8 cellular contexts compared by ENCODE assay signal in the genomic region with DNA sequence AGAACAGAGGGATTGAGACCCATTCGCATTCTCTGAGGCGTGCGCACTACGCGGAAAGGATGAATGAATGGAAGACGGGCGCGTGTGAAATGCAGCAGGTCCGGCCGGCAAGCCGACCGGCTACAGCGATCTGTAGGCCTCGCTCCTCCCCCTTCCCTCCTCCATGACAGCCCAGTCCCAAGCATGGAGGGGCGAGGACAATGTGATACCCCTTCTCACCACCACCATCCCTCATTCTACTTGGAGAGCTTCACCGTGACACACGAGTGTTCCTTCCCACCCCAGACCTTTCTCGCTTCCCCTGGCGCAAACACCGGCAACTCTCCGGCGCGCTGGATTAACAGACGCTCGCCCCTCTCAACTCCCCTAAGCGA. TPM values are rescaled to one million over a fixed set of nuclear protein-coding genes. Genes with fewer than 3 reads are reported as not detected.
DNase-seq lines count a peak whose midpoint lies in the region; ATAC-seq and TF ChIP-seq lines count a peak whose summit lies in the region.

No MANE protein-coding gene starts in this region.

- peak overlapping the region; percentile 91 for H3K27ac ChIP-seq in effector memory CD4-positive, alpha-beta T cell (ENCODE audit: insufficient read depth, low read length, poor library complexity, severe bottlenecking)

- peak; percentile 48 for TF ChIP-seq POLR2A in GM18951 (IDR thresholded peaks at IDR 0.05; ENCODE audit: extremely low read depth, insufficient read depth, insufficient read length)

- H3K4me1 ChIP-seq in effector memory CD4-positive, alpha-beta T cell (ENCODE audit: control insufficient read depth, insufficient read depth, low read length, poor library complexity, severe bottlenecking) = no peaks in the 10 kb centered on the region

- no peaks in the 10 kb centered on the region for H3K27me3 ChIP-seq in effector memory CD4-positive, alpha-beta T cell (replicated peaks; ENCODE audit: control insufficient read depth, insufficient read depth, low read length, poor library complexity, severe bottlenecking)

- intact Hi-C loops in activated CD8-positive, alpha-beta T cell treated with anti-CD3 and anti-CD28 coated beads for 36 hours (cut with micrococcal nuclease) = loop anchor here (5.0 to 10.0 kb wide), 4 partner anchors 69 to 443 kb away; a partner anchor contains a TSS

- no peaks in the 10 kb centered on the region for H3K9me3 ChIP-seq in effector memory CD4-positive, alpha-beta T cell (ENCODE audit: control insufficient read depth, low read length)

- peak; percentile 36 for ATAC-seq in HG03175 (IDR thresholded peaks at IDR 0.05; ENCODE audit: unreplicated experiment)
- ATAC-seq in activated CD8-positive, alpha-beta T cell treated with anti-CD3 and anti-CD28 coated beads for 36 hours = peak; percentile 60
- ATAC-seq in memory B cell (ENCODE audit: low read depth) = peak; percentile 22

- peak overlapping the region; percentile 95 for H3K4me3 ChIP-seq in effector memory CD4-positive, alpha-beta T cell (ENCODE audit: insufficient read depth, low read depth, low read length, poor library complexity, severe bottlenecking)

- CTCF ChIA-PET in activated CD8-positive, alpha-beta T cell treated with anti-CD3 and anti-CD28 coated beads for 36 hours (lab: Charles Lee) = interaction anchor here (1.1 to 3.2 kb wide), 4 partner anchors 67 to 460 kb away, joined by 3 to 27 read pairs (median 4); a partner anchor contains a TSS

- H3K4me1 Mint-ChIP-seq in activated CD8-positive, alpha-beta T cell treated with anti-CD3 and anti-CD28 coated beads for 36 hours (ENCODE audit: low read depth) = peaks cover 42% of the 10 kb centered on the region
- peaks cover 30% of the 10 kb centered on the region for H3K4me1 Mint-ChIP-seq in memory B cell

- no peaks in the 10 kb centered on the region for H3K36me3 ChIP-seq in effector memory CD4-positive, alpha-beta T cell (ENCODE audit: control insufficient read depth, insufficient read depth, low read length)

- TF ChIP-seq CTCF in activated CD8-positive, alpha-beta T cell treated with anti-CD3 and anti-CD28 coated beads for 36 hours (IDR thresholded peaks at IDR 0.05) = no peak

- no peaks in the 10 kb centered on the region for H3K9me3 Mint-ChIP-seq in activated CD8-positive, alpha-beta T cell treated with anti-CD3 and anti-CD28 coated beads for 36 hours
- no peaks in the 10 kb centered on the region for H3K9me3 Mint-ChIP-seq in memory B cell

- in situ Hi-C loops in GM18951 (cut with MboI; ENCODE audit: low sequenced_read_pairs, unreplicated experiment) = no loop called here

- H3K4me3 Mint-ChIP-seq in activated CD8-positive, alpha-beta T cell treated with anti-CD3 and anti-CD28 coated beads for 36 hours = peak overlapping the region; percentile 88
- peak overlapping the region; percentile 94 for H3K4me3 Mint-ChIP-seq in memory B cell

- peaks cover 30% of the 10 kb centered on the region for H3K36me3 Mint-ChIP-seq in activated CD8-positive, alpha-beta T cell treated with anti-CD3 and anti-CD28 coated beads for 36 hours (ENCODE audit: low read depth)
- H3K36me3 Mint-ChIP-seq in memory B cell = peaks cover 4% of the 10 kb centered on the region

- POLR2A ChIA-PET in activated CD8-positive, alpha-beta T cell treated with anti-CD3 and anti-CD28 coated beads for 36 hours (lab: Charles Lee) = interaction anchor here (0.7 to 5.1 kb wide), 26 partner anchors 10 to 1243 kb away, joined by 3 to 58 read pairs (median 4); a partner anchor contains a TSS

- peak overlapping the region; percentile 95 for H3K27ac Mint-ChIP-seq in activated CD8-positive, alpha-beta T cell treated with anti-CD3 and anti-CD28 coated beads for 36 hours
- H3K27ac Mint-ChIP-seq in memory B cell = peak overlapping the region; percentile 90

- no peaks in the 10 kb centered on the region for H3K27me3 Mint-ChIP-seq in activated CD8-positive, alpha-beta T cell treated with anti-CD3 and anti-CD28 coated beads for 36 hours
- no peaks in the 10 kb centered on the region for H3K27me3 Mint-ChIP-seq in memory B cell

- DNase-seq in Ammon's horn (ENCODE audit: low spot score) (peak; percentile 84), NCI-H69 (lab: John Stamatoyannopoulos, UW) (peak; percentile 81), memory B cell (ENCODE audit: low spot score in 2 of 2) (peak in 1 of 2 donors; percentile 29)
- DNase-seq in activated CD8-positive, alpha-beta T cell treated with anti-CD3 and anti-CD28 coated beads for 36 hours = peak; percentile 87
- DNase-seq in effector memory CD4-positive, alpha-beta T cell = peak; percentile 50 to 58 (median 53)
- DNase-seq in stimulated activated CD8-positive, alpha-beta memory T cell treated with anti-CD3 and anti-CD28 coated beads, Interleukin-15, amount 100 ng/mL, for 1 hour (ENCODE audit: low read depth) = peak; percentile 27

RNA-seq across cellular contexts. Expression of a gene that starts 0.8 kb away (rescaled TPM):
- 100 to 1,000 TPM; 118 to 121 TPM for total RNA-seq in activated CD8-positive, alpha-beta T cell treated with anti-CD3 and anti-CD28 coated beads for 36 hours
